In the genomic region with DNA sequence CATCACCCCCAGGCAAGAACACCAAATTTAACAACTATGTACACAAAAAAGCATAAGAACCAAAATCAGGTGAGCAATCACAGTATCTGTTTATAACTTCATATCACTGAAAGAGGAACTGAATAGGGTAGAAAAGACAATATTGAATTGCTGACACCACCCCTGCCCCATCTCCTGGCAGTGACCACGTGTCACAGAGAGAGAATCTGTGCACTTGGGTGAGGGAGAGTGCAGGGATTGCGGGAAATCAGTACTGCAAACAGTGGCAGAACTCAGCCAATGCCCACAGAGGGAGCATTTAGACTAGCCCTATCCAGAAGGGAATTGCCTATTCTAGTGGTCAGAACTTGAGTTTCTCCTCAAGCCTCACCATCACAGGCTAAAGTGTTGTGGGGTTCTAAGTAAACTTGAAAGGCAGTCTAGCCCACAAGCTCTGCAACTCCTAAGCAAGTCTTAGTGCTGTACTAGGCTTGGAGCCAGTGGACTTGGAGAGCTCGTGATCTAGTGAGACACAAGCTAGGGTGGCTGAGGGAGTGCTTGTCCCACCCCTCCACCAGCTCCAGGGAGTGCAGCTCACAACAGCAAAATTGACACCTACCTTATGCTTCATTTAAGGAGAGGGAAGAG, we compare ENCODE assay signal across 10 cellular contexts.
"Had no signal": no experiment of that assay in that cellular context is flagged by ENCODE, and none has a peak within 500 bp of the region (broad histone marks: within the 10 kb centered on the region; RNA-seq: fewer than 3 reads in every experiment).

No MANE protein-coding gene starts in this region.

- FAIRE-seq: HepG2 had no signal

- H3K9ac ChIP-seq: GM23248 had no signal

- DNase-seq: GM23248, GOT3, H7, HFFc6, KG1 had no signal

- H3K4me3 Mint-ChIP-seq: HFFc6, IgD-negative memory B cell had no signal

- ATAC-seq: HCT116, HepG2 had no signal

- H2AFZ ChIP-seq: GM23248 had no signal

- H3K4me3 ChIP-seq: GM23248, HAP-1 had no signal

- H3K27ac ChIP-seq: GM23248, HL-60 had no signal

- H3K4me1 ChIP-seq: HAP-1 had no signal

- H3K27ac Mint-ChIP-seq: HFFc6, IgD-negative memory B cell had no signal

- H3K36me3 ChIP-seq: HAP-1 had no signal

- H3K9me3 ChIP-seq: HAP-1 had no signal
